ENCODE assay signal across 22 cellular contexts in the genomic region with DNA sequence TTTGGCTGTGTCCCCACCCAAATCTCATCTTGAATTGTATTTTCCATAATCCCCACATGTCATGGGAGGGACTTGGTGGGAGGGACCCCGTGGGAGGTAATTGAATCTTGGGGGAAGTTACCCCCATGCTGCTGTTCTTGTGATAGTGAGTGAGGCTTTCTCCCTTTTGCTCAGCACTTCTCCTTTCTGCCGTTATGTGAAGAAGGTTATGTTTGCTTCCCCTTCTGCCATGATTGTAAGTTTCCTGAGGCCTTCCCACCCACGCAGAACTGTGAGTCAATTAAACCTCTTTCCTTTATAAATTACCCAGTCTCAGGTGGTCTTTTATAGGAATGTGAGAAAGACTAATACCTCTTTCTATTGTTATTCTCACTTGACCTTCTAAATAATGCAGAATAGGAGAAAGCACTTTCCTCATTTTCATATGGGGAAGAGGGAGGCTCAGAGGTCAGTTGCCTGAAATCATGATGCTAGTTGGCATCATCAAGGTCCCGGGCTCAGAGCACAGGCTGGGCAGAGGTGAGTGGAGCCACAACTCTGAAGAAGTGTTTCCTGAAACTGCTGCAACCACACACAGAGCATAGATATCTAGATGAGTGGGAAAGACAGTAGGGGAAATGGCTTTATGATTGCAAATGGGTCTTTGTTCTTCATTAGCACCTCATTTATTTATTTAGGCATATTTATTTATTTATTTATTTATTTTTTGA.
DNase-seq lines count a peak whose midpoint lies in the region; ATAC-seq, FAIRE-seq and TF ChIP-seq lines count a peak whose summit lies in the region.
"Had no signal": no experiment of that assay in that cellular context is flagged by ENCODE, and none has a peak within 500 bp of the region (broad histone marks: within the 10 kb centered on the region; RNA-seq: fewer than 3 reads in every experiment).

No MANE protein-coding gene starts in this region.

- CTCF ChIA-PET in K562 (lab: Yijun Ruan, JAX; ENCODE audit: low intra/inter-chr PET ratio): no interaction called here

- FAIRE-seq in K562 (lab: Jason Lieb, UNC): no peak
- FAIRE-seq: A549, D721Med, G401.6, GM19239, H1, HepG2, HTR-8/SVneo had no signal

- H3K27me3 ChIP-seq in K562 (ENCODE audit: control insufficient read depth in 2 of 2, insufficient read depth in 2 of 2, low read length in 2 of 2) (peaks cover 0 to 4% of the 10 kb centered on the region in 2 experiments; a peak in 1 of 5 replicates), WERI-Rb-1 (ENCODE audit: insufficient read depth, low read depth, severe bottlenecking) (no peaks in the 10 kb centered on the region)
- H3K27me3 ChIP-seq: BE2C had no signal

- no peak for TF ChIP-seq EP300 in K562 (IDR thresholded peaks at IDR 0.05; ENCODE audit: low read length)

- H3K9me3 Mint-ChIP-seq in activated naive CD4-positive, alpha-beta T cell treated with anti-CD3 and anti-CD28 coated beads, Interleukin-2, amount 50 U/mL, for 72 hours: peaks cover 0 to 4% of the 10 kb centered on the region in 2 donors
- H3K9me3 Mint-ChIP-seq: CD8-positive, alpha-beta T cell had no signal

- no peak overlapping the region for H3K9ac ChIP-seq in K562 (ENCODE audit: insufficient read depth in 1 of 2, low read depth in 2 of 2, low read length in 2 of 2)

- no peak for TF ChIP-seq RAD21 in K562 (CRISPR knock-in tag; conservative IDR thresholded peaks at IDR 0.05 in 1 of 2, IDR thresholded peaks at IDR 0.05 in 1 of 2)

- no peak for ATAC-seq in K562
- no peak for ATAC-seq in activated naive CD4-positive, alpha-beta T cell treated with anti-CD3 and anti-CD28 coated beads, Interleukin-2, amount 50 U/mL, for 72 hours
- ATAC-seq: A549; CD8-positive, alpha-beta T cell; HepG2 had no signal

- no peaks in the 10 kb centered on the region for H4K20me1 ChIP-seq in K562 (replicated peaks; ENCODE audit: control insufficient read depth, insufficient read depth, low read length)

- no TSS peak for BruUV-seq in K562 (replicated peaks; lab: Mats Ljungman, UMichigan)

- TF ChIP-seq POLR2A in NB4 (IDR thresholded peaks at IDR 0.05; ENCODE audit: extremely low read depth, insufficient read length) (no peak), K562 (conservative IDR thresholded peaks at IDR 0.05) (no peak)

- H3K9me1 ChIP-seq in K562 (ENCODE audit: control insufficient read depth, insufficient read depth, low read length): no peaks in the 10 kb centered on the region

- no peaks in the 10 kb centered on the region for H3K79me2 ChIP-seq in K562 (ENCODE audit: control insufficient read depth, insufficient read depth, low read length)

- H3K36me3 ChIP-seq in K562 (ENCODE audit: control insufficient read depth, insufficient read depth, low read length) (no peaks in the 10 kb centered on the region), WERI-Rb-1 (no peaks in the 10 kb centered on the region)
- H3K36me3 ChIP-seq: BE2C, HAP-1 had no signal

- no peak overlapping the region for H3K4me2 ChIP-seq in K562 (ENCODE audit: insufficient read depth, low read length)
- H3K4me2 ChIP-seq: A549 had no signal

- H3K9me3 ChIP-seq in K562 (replicated peaks; ENCODE audit: control insufficient read depth, insufficient read depth, low read depth, low read length): no peaks in the 10 kb centered on the region
- H3K9me3 ChIP-seq in WERI-Rb-1 (ENCODE audit: severe bottlenecking): no peaks in the 10 kb centered on the region
- H3K9me3 ChIP-seq: A549, BE2C, HAP-1 had no signal

- intact Hi-C loops in K562 (cut with micrococcal nuclease): no loop called here

- H3K4me1 ChIP-seq in K562 (replicated peaks in 1 of 2; ENCODE audit: control insufficient read depth in 2 of 2, insufficient read depth in 2 of 2, low read length in 2 of 2): no peaks in the 10 kb centered on the region
- H3K4me1 ChIP-seq: A549, BE2C, HAP-1 had no signal

- DNase-seq in KBM-7 (peak; percentile 13), NB4 (ENCODE audit: low read depth) (peak; percentile 54), K562 (ENCODE audit: extremely low read depth in 1 of 4, low spot score in 3 of 4) (no peak), ureter (ENCODE audit: low spot score) (peak; percentile 13), KG1 (lab: John Stamatoyannopoulos, UW) (no peak), WERI-Rb-1 (no peak)
- DNase-seq in activated naive CD4-positive, alpha-beta T cell treated with anti-CD3 and anti-CD28 coated beads, Interleukin-2, amount 50 U/mL, for 72 hours (ENCODE audit: low spot score in 2 of 2): no peak
- DNase-seq: BE2C; CD8-positive, alpha-beta T cell; COR-L47; DMS153; DMS79 treated with DMSO at 0.1 percent for 48 hours; EL had no signal

- no peak overlapping the region for H3K27ac ChIP-seq in K562 (ENCODE audit: extremely low read depth, low read depth, low read length)
- no peak overlapping the region for H3K27ac ChIP-seq in WERI-Rb-1
- H3K27ac ChIP-seq: A549, C4-2B had no signal

- TF ChIP-seq CTCF in NB4 (IDR thresholded peaks at IDR 0.05; ENCODE audit: low read depth, low read length): no peak
- no peak for TF ChIP-seq CTCF in K562 (IDR thresholded peaks at IDR 0.05 in 2 of 3, conservative IDR thresholded peaks at IDR 0.05 in 1 of 3; ENCODE audit: insufficient read depth in 2 of 3, low read depth in 1 of 3, low read length in 3 of 3)
- no peak for TF ChIP-seq CTCF in WERI-Rb-1 (IDR thresholded peaks at IDR 0.05; ENCODE audit: low read depth, low read length)

- 15% methylated on average over 4 of the region's 4 CpGs for WGBS in K562 (ENCODE audit: insufficient coverage, low coverage, missing lambda C conversion rate)

- H3K36me3 Mint-ChIP-seq in activated naive CD4-positive, alpha-beta T cell treated with anti-CD3 and anti-CD28 coated beads, Interleukin-2, amount 50 U/mL, for 72 hours: no peaks in the 10 kb centered on the region
- H3K36me3 Mint-ChIP-seq: CD8-positive, alpha-beta T cell had no signal

- no peak overlapping the region for H3K27ac Mint-ChIP-seq in activated naive CD4-positive, alpha-beta T cell treated with anti-CD3 and anti-CD28 coated beads, Interleukin-2, amount 50 U/mL, for 72 hours
- H3K27ac Mint-ChIP-seq: CD8-positive, alpha-beta T cell had no signal

- POLR2A ChIA-PET in K562 (lab: Yijun Ruan, JAX): no interaction called here

- H2AFZ ChIP-seq in K562 (ENCODE audit: low read depth, low read length): no peak overlapping the region

- in situ Hi-C loops in KBM-7 (cut with MboI; ENCODE audit: low pct_unique_long_range_greater_than_20kb, low sequenced_read_pairs): no loop called here
- in situ Hi-C loops in K562 (cut with MboI): no loop called here

- H3K4me3 ChIP-seq in NB4 (ENCODE audit: low read depth, low read length): no peak overlapping the region
- H3K4me3 ChIP-seq in K562: no peak overlapping the region
- H3K4me3 ChIP-seq in WERI-Rb-1 (ENCODE audit: low read depth, low read length): no peak overlapping the region
- H3K4me3 ChIP-seq: A549, HAP-1 had no signal

TF ChIP-seq in K562, 482 proteins besides CTCF, POLR2A, EP300 and RAD21:
- TF ChIP-seq TRIM24 (IDR thresholded peaks at IDR 0.05) (peak in 1 of 2 experiments; percentile 19; a peak in 1 of 4 replicates), RAD51 (IDR thresholded peaks at IDR 0.05; ENCODE audit: borderline replicate concordance, low read depth) (no peak), FOSL1 (tag; conservative IDR thresholded peaks at IDR 0.05) (no peak), EGR1 (conservative IDR thresholded peaks at IDR 0.05) (peak; percentile 52), SPI1 (IDR thresholded peaks at IDR 0.05; ENCODE audit: borderline replicate concordance, low read depth, low read length) (peak; percentile 75), HIVEP1 (CRISPR knock-in tag; IDR thresholded peaks at IDR 0.05) (no peak)
- TF ChIP-seq, protein P1, sequence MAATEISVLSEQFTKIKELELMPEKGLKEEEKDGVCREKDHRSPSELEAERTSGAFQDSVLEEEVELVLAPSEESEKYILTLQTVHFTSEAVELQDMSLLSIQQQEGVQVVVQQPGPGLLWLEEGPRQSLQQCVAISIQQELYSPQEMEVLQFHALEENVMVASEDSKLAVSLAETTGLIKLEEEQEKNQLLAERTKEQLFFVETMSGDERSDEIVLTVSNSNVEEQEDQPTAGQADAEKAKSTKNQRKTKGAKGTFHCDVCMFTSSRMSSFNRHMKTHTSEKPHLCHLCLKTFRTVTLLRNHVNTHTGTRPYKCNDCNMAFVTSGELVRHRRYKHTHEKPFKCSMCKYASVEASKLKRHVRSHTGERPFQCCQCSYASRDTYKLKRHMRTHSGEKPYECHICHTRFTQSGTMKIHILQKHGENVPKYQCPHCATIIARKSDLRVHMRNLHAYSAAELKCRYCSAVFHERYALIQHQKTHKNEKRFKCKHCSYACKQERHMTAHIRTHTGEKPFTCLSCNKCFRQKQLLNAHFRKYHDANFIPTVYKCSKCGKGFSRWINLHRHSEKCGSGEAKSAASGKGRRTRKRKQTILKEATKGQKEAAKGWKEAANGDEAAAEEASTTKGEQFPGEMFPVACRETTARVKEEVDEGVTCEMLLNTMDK (IDR thresholded peaks at IDR 0.05; ENCODE audit: borderline replicate concordance, insufficient read depth, low read depth, low read length, poor library complexity, severe bottlenecking): no peak

Comparison
In these comparisons a context has a peak if more than half of its experiments do, and no peak if none do; other contexts are left out.
1. DNase-seq: peak in KBM-7 (single experiment), NB4 (single experiment) and ureter (single experiment); none in K562 (0 of 4), activated naive CD4-positive, alpha-beta T cell treated with anti-CD3 and anti-CD28 coated beads, Interleukin-2, amount 50 U/mL, for 72 hours (0 of 2), KG1 (single experiment) and WERI-Rb-1 (single experiment).